In genomic region chr3:49411968-49412631, GRCh38 we compare ENCODE assay signal across 8 cellular contexts. TPM values are rescaled to one million over a fixed set of nuclear protein-coding genes. Genes with fewer than 3 reads are reported as not detected.
DNase-seq lines count a peak whose midpoint lies in the region; ATAC-seq, FAIRE-seq and TF ChIP-seq lines count a peak whose summit lies in the region.

TSS of gene RHOA (minus strand) at chr3:49411976. CDS start at chr3:49375589, 36,387 bp downstream.
TSS of gene TCTA (plus strand) at chr3:49412423. CDS start at chr3:49412427, 4 bp downstream.

- H3K36me3 ChIP-seq in KOPT-K1 (ENCODE audit: insufficient read depth, low read length) (peaks cover 6% of the 10 kb centered on the region; the same call in 1 of the 2 replicates), esophagus muscularis mucosa (peaks cover 2 to 31% (median 27%) of the 10 kb centered on the region in 4 donors), muscle layer of duodenum (ENCODE audit: control insufficient read depth in 1 of 2, insufficient read depth in 2 of 2, low read length in 2 of 2) (peaks cover 13 to 22% of the 10 kb centered on the region in 2 donors)

- FAIRE-seq in RCC 7860 (lab: Jason Lieb, UNC) = peak; percentile 80

- H3K4me1 ChIP-seq in esophagus muscularis mucosa (peaks cover 59 to 76% (median 72%) of the 10 kb centered on the region in 4 donors), muscle layer of duodenum (ENCODE audit: control insufficient read depth in 1 of 2, insufficient read depth in 2 of 2, low read length in 2 of 2) (peaks cover 30 to 42% of the 10 kb centered on the region in 2 donors)

- H3K9me3 Mint-ChIP-seq in activated T-cell treated with anti-CD3 and anti-CD28 coated beads, Interleukin-2, amount 50 U/mL, for 72 hours = no peaks in the 10 kb centered on the region

- H3K9me3 ChIP-seq in KOPT-K1 (ENCODE audit: insufficient read depth, low read length, poor library complexity, severe bottlenecking) = no peaks in the 10 kb centered on the region
- no peaks in the 10 kb centered on the region for H3K9me3 ChIP-seq in esophagus muscularis mucosa
- H3K9me3 ChIP-seq in muscle layer of duodenum (ENCODE audit: control insufficient read depth in 1 of 2, low read length in 2 of 2) = no peaks in the 10 kb centered on the region

- peak; percentile 77 for ATAC-seq in GM21786 (IDR thresholded peaks at IDR 0.05; ENCODE audit: unreplicated experiment)
- ATAC-seq in activated T-cell treated with anti-CD3 and anti-CD28 coated beads, Interleukin-2, amount 50 U/mL, for 72 hours (replicated peaks in 1 of 2) = peak; percentile 84

- 0% methylated on average over 16 of the region's 62 CpGs for WGBS in esophagus muscularis mucosa

- peaks cover 79% of the 10 kb centered on the region for H3K4me1 Mint-ChIP-seq in activated T-cell treated with anti-CD3 and anti-CD28 coated beads, Interleukin-2, amount 50 U/mL, for 72 hours (ENCODE audit: low read depth)

- no peaks in the 10 kb centered on the region for H3K27me3 Mint-ChIP-seq in activated T-cell treated with anti-CD3 and anti-CD28 coated beads, Interleukin-2, amount 50 U/mL, for 72 hours (ENCODE audit: low read depth)

- DNase-seq in DMS79 (lab: John Stamatoyannopoulos, UW) (peak; percentile 96), RCC 7860 (ENCODE audit: low spot score) (peak; percentile 99), esophagus muscularis mucosa (ENCODE audit: extremely low spot score) (peak; percentile 100)
- peak; percentile 98 to 99 for DNase-seq in activated T-cell treated with anti-CD3 and anti-CD28 coated beads, Interleukin-2, amount 50 U/mL, for 72 hours
- peak; percentile 99 for DNase-seq in stimulated activated CD8-positive, alpha-beta memory T cell treated with anti-CD3 and anti-CD28 coated beads, Interleukin-7, amount 100 ng/mL, for 4 hours (ENCODE audit: low read depth in 2 of 2)

- H3K27ac ChIP-seq in KOPT-K1 (ENCODE audit: low read depth, low read length, poor library complexity, severe bottlenecking) = peak within 1 kb of the TSS; percentile 83
- peak within 1 kb of the TSS; percentile 96 to 100 (median 98) for H3K27ac ChIP-seq in esophagus muscularis mucosa (replicated peaks in 1 of 4)
- peak within 1 kb of the TSS; percentile 95 for H3K27ac ChIP-seq in muscle layer of duodenum (ENCODE audit: low read length)

- peak within 1 kb of the TSS; percentile 98 for H3K27ac Mint-ChIP-seq in activated T-cell treated with anti-CD3 and anti-CD28 coated beads, Interleukin-2, amount 50 U/mL, for 72 hours

- peaks cover 7 to 15% of the 10 kb centered on the region in 2 donors for H3K36me3 Mint-ChIP-seq in activated T-cell treated with anti-CD3 and anti-CD28 coated beads, Interleukin-2, amount 50 U/mL, for 72 hours (ENCODE audit: insufficient read depth in 2 of 2)

- intact Hi-C loops in esophagus muscularis mucosa (cut with DNase I) = loop anchor here (1.0 to 5.0 kb wide), 2 partner anchors 55 to 72 kb away; partner anchors contain the start of genes GPX1 and USP4

- peak within 1 kb of the TSS; percentile 90 to 98 for H3K4me3 Mint-ChIP-seq in activated T-cell treated with anti-CD3 and anti-CD28 coated beads, Interleukin-2, amount 50 U/mL, for 72 hours

- no peaks in the 10 kb centered on the region for H3K27me3 ChIP-seq in esophagus muscularis mucosa
- H3K27me3 ChIP-seq in muscle layer of duodenum (ENCODE audit: low read depth, low read length) = no peaks in the 10 kb centered on the region

- TF ChIP-seq POLR2A in esophagus muscularis mucosa (IDR thresholded peaks at IDR 0.05; ENCODE audit: low read depth) = peak; percentile 95

- peak within 1 kb of the TSS; percentile 74 to 98 (median 90) for H3K4me3 ChIP-seq in esophagus muscularis mucosa
- peak within 1 kb of the TSS; percentile 73 to 95 for H3K4me3 ChIP-seq in muscle layer of duodenum (ENCODE audit: low read depth in 1 of 2, low read length in 2 of 2)

- TF ChIP-seq CTCF in esophagus muscularis mucosa (IDR thresholded peaks at IDR 0.05) = no peak

- no peak for TF ChIP-seq EP300 in esophagus muscularis mucosa (IDR thresholded peaks at IDR 0.05)

RNA-seq across cellular contexts. Expression of gene RHOA, which starts in this region (rescaled TPM):
- total RNA-seq in activated T-cell treated with anti-CD3 and anti-CD28 coated beads, Interleukin-2, amount 50 U/mL, for 72 hours = 100 to 1,000 TPM; 458 to 468 TPM
- total RNA-seq in esophagus muscularis mucosa = 100 to 1,000 TPM; 380 to 521 (median 480) TPM

RNA-seq across cellular contexts. Expression of gene TCTA, which starts in this region (rescaled TPM):
- 10 to 100 TPM; 22.0 to 23.4 TPM for total RNA-seq in activated T-cell treated with anti-CD3 and anti-CD28 coated beads, Interleukin-2, amount 50 U/mL, for 72 hours
- 10 to 100 TPM; 22.0 to 29.8 (median 26.2) TPM for total RNA-seq in esophagus muscularis mucosa

Comparison
In these comparisons a context has a peak if more than half of its experiments do, and no peak if none do; other contexts are left out.
1. Peak in every context shown above with its lines: DNase-seq, ATAC-seq, H3K4me3 ChIP-seq and H3K27ac ChIP-seq.